Comparison of ENCODE assay signal across 8 cellular contexts in genomic region chr1:184051485-184052193, GRCh38. TPM values are rescaled to one million over a fixed set of nuclear protein-coding genes. Genes with fewer than 3 reads are reported as not detected.
A peak's percentile ranks its signal among the peaks of the same experiment; 100 is the strongest.
DNase-seq lines count a peak whose midpoint lies in the region; ATAC-seq and TF ChIP-seq lines count a peak whose summit lies in the region.

Gene TSEN15 (plus strand): TSS chr1:184051730. CDS start chr1:184051756, 26 bp downstream.

- TF ChIP-seq CTCF in GM10266 (IDR thresholded peaks at IDR 0.05; ENCODE audit: control insufficient read depth, insufficient read depth, low read depth, missing control alignments) (no peak), heart right ventricle (IDR thresholded peaks at IDR 0.05) (no peak), psoas muscle (IDR thresholded peaks at IDR 0.05) (no peak), uterus (IDR thresholded peaks at IDR 0.05) (peak in 1 of 4 experiments; percentile 9)

- peaks cover 0 to 31% (median 26%) of the 10 kb centered on the region in 9 donors for H3K4me1 ChIP-seq in heart right ventricle
- peaks cover 25% of the 10 kb centered on the region for H3K4me1 ChIP-seq in psoas muscle
- peaks cover 0 to 4% of the 10 kb centered on the region in 2 donors for H3K4me1 ChIP-seq in uterus

- peak within 1 kb of the TSS; percentile 92 for H3K4me3 Mint-ChIP-seq in activated naive CD8-positive, alpha-beta T cell treated with anti-CD3 and anti-CD28 coated beads, Interleukin-2, amount 50 U/mL, for 24 hours

- peaks cover 20% of the 10 kb centered on the region for H3K27me3 Mint-ChIP-seq in activated naive CD8-positive, alpha-beta T cell treated with anti-CD3 and anti-CD28 coated beads, Interleukin-2, amount 50 U/mL, for 24 hours

- H3K9me3 ChIP-seq in heart right ventricle (no peaks in the 10 kb centered on the region), psoas muscle (no peaks in the 10 kb centered on the region), uterus (no peaks in the 10 kb centered on the region)

- peak within 1 kb of the TSS; percentile 68 to 97 (median 92) for H3K4me3 ChIP-seq in heart right ventricle
- H3K4me3 ChIP-seq in psoas muscle: peak within 1 kb of the TSS; percentile 80
- H3K4me3 ChIP-seq in uterus: peak within 1 kb of the TSS; percentile 74 to 88

- intact Hi-C loops in heart right ventricle (cut with DNase I): no loop called here
- intact Hi-C loops in psoas muscle (cut with DNase I): no loop called here
- intact Hi-C loops in uterus (cut with DNase I; ENCODE audit: low total_unique reads): no loop called here

- TF ChIP-seq POLR2A in uterus (IDR thresholded peaks at IDR 0.05): peak in 1 of 2 donors; percentile 56

- DNase-seq in GM10266 (ENCODE audit: extremely low spot score): peak; percentile 85
- peak; percentile 75 for DNase-seq in NCI-H1092 (lab: John Stamatoyannopoulos, UW)
- DNase-seq in SW480 (ENCODE audit: low spot score): peak; percentile 89
- peak; percentile 81 for DNase-seq in activated naive CD8-positive, alpha-beta T cell treated with anti-CD3 and anti-CD28 coated beads, Interleukin-2, amount 50 U/mL, for 24 hours
- DNase-seq in heart right ventricle: peak; percentile 66 to 79
- peak; percentile 81 to 84 for DNase-seq in psoas muscle
- peak; percentile 65 to 78 for DNase-seq in uterus

- H3K27ac Mint-ChIP-seq in activated naive CD8-positive, alpha-beta T cell treated with anti-CD3 and anti-CD28 coated beads, Interleukin-2, amount 50 U/mL, for 24 hours: peak within 1 kb of the TSS; percentile 100

- peaks cover 21% of the 10 kb centered on the region for H3K36me3 Mint-ChIP-seq in activated naive CD8-positive, alpha-beta T cell treated with anti-CD3 and anti-CD28 coated beads, Interleukin-2, amount 50 U/mL, for 24 hours (ENCODE audit: low read depth)

- H3K27me3 ChIP-seq in heart right ventricle (peaks cover 0 to 5% (median 0%) of the 10 kb centered on the region in 7 donors), psoas muscle (ENCODE audit: insufficient read depth in 3 of 3, low read length in 2 of 3) (no peaks in the 10 kb centered on the region), uterus (no peaks in the 10 kb centered on the region)

- 0% methylated on average over 54 of the region's 54 CpGs for WGBS in heart right ventricle, 2 donors
- 0% methylated on average over 53 to 54 of the region's 54 CpGs for WGBS in psoas muscle, 3 donors

- H3K27ac ChIP-seq in heart right ventricle (peak within 1 kb of the TSS; percentile 74 to 94 (median 90)), psoas muscle (peak within 1 kb of the TSS; percentile 83), uterus (peak within 1 kb of the TSS; percentile 85)

- H3K36me3 ChIP-seq in heart right ventricle (peaks cover 0 to 28% (median 10%) of the 10 kb centered on the region in 9 donors), psoas muscle (ENCODE audit: insufficient read depth in 1 of 2, low read depth in 1 of 2) (peaks cover 0 to 19% of the 10 kb centered on the region in 2 donors), uterus (no peaks in the 10 kb centered on the region)

- ATAC-seq in HG02588 (IDR thresholded peaks at IDR 0.05; ENCODE audit: unreplicated experiment) (peak; percentile 97), heart right ventricle (peak; percentile 96 to 99 (median 98)), psoas muscle (peak; percentile 98 to 100 (median 99))
- ATAC-seq in activated naive CD8-positive, alpha-beta T cell treated with anti-CD3 and anti-CD28 coated beads, Interleukin-2, amount 50 U/mL, for 24 hours: peak; percentile 99

- peaks cover 41% of the 10 kb centered on the region for H3K4me1 Mint-ChIP-seq in activated naive CD8-positive, alpha-beta T cell treated with anti-CD3 and anti-CD28 coated beads, Interleukin-2, amount 50 U/mL, for 24 hours

- no peaks in the 10 kb centered on the region for H3K9me3 Mint-ChIP-seq in activated naive CD8-positive, alpha-beta T cell treated with anti-CD3 and anti-CD28 coated beads, Interleukin-2, amount 50 U/mL, for 24 hours

RNA-seq across cellular contexts. Expression of gene TSEN15, which starts in this region (rescaled TPM):
- 10 to 100 TPM; 19.3 to 31.0 (median 25.2) TPM for total RNA-seq in heart right ventricle
- 10 to 100 TPM; 21.6 to 31.1 TPM for polyA plus RNA-seq in heart right ventricle
- total RNA-seq in psoas muscle: 10 to 100 TPM; 21.0 to 32.1 (median 25.0) TPM
- 10 to 100 TPM; 15.9 to 38.7 (median 19.3) TPM for polyA plus RNA-seq in psoas muscle
- total RNA-seq in uterus: 10 to 100 TPM in 3 of 4 donors, 1 to 10 TPM in 1; 7.9 to 69.3 (median 29.2) TPM

Comparison
In these comparisons a context has a peak if more than half of its experiments do, and no peak if none do; other contexts are left out.
1. Peak in every context shown above with its lines: DNase-seq, ATAC-seq, H3K4me3 ChIP-seq and H3K27ac ChIP-seq.